Comparison of ENCODE assay signal across 23 cellular contexts in the genomic region with DNA sequence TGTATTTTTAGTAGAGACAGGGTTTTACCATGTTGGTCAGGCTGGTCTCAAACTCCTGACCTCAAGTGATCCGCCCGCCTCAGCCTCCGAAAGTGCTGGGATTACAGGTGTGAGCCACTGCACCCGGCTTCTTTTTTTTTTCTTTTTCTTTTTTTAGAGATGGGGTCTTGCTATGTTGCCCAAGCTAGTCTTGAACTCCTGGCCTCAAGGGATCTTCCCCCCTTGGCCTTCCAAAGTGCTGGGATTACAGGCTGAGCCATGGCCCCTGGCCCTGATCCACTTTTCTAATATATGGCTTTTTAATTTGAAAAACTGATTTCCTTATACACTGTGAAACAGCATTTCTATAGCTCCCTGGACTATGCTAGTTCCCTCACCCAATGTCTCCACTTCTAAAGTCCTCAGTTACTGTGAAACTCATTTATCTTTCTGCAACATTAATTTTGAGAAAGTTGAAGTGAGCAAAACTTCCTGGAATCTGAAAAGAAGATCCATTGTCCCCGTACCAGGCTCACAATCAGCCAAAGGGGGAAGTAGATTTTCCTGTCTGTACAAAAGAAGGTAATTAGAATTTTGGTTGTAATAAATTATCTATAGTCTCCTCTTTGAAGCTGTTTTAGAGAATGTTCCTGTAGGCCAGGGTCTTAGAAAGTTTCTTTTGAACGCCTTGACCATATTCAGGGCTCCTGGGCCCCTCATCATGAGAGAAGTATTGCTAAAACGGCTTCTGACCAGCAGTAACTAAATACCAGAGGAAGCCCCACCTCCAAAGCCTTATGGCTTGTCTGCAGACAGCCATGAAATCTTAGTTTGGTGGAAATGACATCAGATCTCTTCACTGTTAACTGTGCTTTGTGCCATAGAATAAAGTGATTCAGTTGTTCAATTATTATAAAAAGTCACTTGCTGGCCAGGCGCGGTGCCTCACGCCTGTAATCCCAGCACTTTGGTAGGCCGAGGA. TPM values are rescaled to one million over a fixed set of nuclear protein-coding genes. Genes with fewer than 3 reads are reported as not detected.
DNase-seq lines count a peak whose midpoint lies in the region; ATAC-seq, FAIRE-seq and TF ChIP-seq lines count a peak whose summit lies in the region.
"Had no signal": no experiment of that assay in that cellular context is flagged by ENCODE, and none has a peak within 500 bp of the region (broad histone marks: within the 10 kb centered on the region; RNA-seq: fewer than 3 reads in every experiment).

No MANE protein-coding gene starts in this region.

- H3K36me3 Mint-ChIP-seq in Caco-2 (ENCODE audit: insufficient read depth, unreplicated experiment), result no peaks in the 10 kb centered on the region
- H3K36me3 Mint-ChIP-seq in neural crest cell (ENCODE audit: low read depth), result no peaks in the 10 kb centered on the region
- H3K36me3 Mint-ChIP-seq: activated naive CD8-positive, alpha-beta T cell; brain had no signal

- intact Hi-C loops in Caco-2 (cut with micrococcal nuclease; ENCODE audit: unreplicated experiment), result no loop called here
- intact Hi-C loops in K562 (cut with micrococcal nuclease), result no loop called here

- H3K9me3 Mint-ChIP-seq in Caco-2 (ENCODE audit: unreplicated experiment), result no peaks in the 10 kb centered on the region
- H3K9me3 Mint-ChIP-seq in neural crest cell, result no peaks in the 10 kb centered on the region
- H3K9me3 Mint-ChIP-seq: brain had no signal

- no peaks in the 10 kb centered on the region for H3K79me2 ChIP-seq in Loucy (ENCODE audit: insufficient read depth, low read length)
- H3K79me2 ChIP-seq in K562 (ENCODE audit: control insufficient read depth, insufficient read depth, low read length), result no peaks in the 10 kb centered on the region

- H3F3A ChIP-seq in Loucy (ENCODE audit: low read depth), result no peaks in the 10 kb centered on the region

- peak overlapping the region; percentile 27; the same call in 1 of the 3 replicates for H3K27ac ChIP-seq in K562 (ENCODE audit: extremely low read depth, low read depth, low read length)
- H3K27ac ChIP-seq: dorsolateral prefrontal cortex, esophagus squamous epithelium, transverse colon had no signal

- H3K4me2 ChIP-seq in Loucy (ENCODE audit: low read depth, low read length, poor library complexity, severe bottlenecking), result no peak overlapping the region
- H3K4me2 ChIP-seq in K562 (ENCODE audit: insufficient read depth, low read length), result no peak overlapping the region

- H3K4me3 Mint-ChIP-seq in Caco-2 (ENCODE audit: unreplicated experiment), result no peak overlapping the region
- H3K4me3 Mint-ChIP-seq in neural crest cell, result no peak overlapping the region
- H3K4me3 Mint-ChIP-seq: activated CD4-positive, alpha-beta T cell treated with anti-CD3 and anti-CD28 coated beads for 36 hours; activated naive CD8-positive, alpha-beta T cell; B cell had no signal

- ATAC-seq in K562 (no peak), HG02970 (IDR thresholded peaks at IDR 0.05; ENCODE audit: low FRiP score, unreplicated experiment) (no peak)
- ATAC-seq: activated CD4-positive, alpha-beta T cell treated with anti-CD3 and anti-CD28 coated beads for 36 hours; HCT116; mucosa of descending colon had no signal

- H2AFZ ChIP-seq in Loucy (ENCODE audit: low read length) (peak overlapping the region; percentile 85), K562 (ENCODE audit: low read depth, low read length) (peak overlapping the region; percentile 77)

- TF ChIP-seq RAD21 in K562 (CRISPR knock-in tag; conservative IDR thresholded peaks at IDR 0.05 in 1 of 2, IDR thresholded peaks at IDR 0.05 in 1 of 2), result no peak

- H3K27ac Mint-ChIP-seq in Caco-2 (ENCODE audit: unreplicated experiment), result peak overlapping the region; percentile 76
- peak overlapping the region; percentile 84 for H3K27ac Mint-ChIP-seq in neural crest cell (ENCODE audit: unreplicated experiment)
- H3K27ac Mint-ChIP-seq: activated CD4-positive, alpha-beta T cell treated with anti-CD3 and anti-CD28 coated beads for 36 hours; activated naive CD8-positive, alpha-beta T cell; B cell had no signal

- H3K4me3 ChIP-seq in Caco-2 (ENCODE audit: low read depth, low read length) (no peak overlapping the region), Loucy (ENCODE audit: low read length, poor library complexity, severe bottlenecking) (no peak overlapping the region), K562 (no peak overlapping the region)
- H3K4me3 ChIP-seq: dorsolateral prefrontal cortex, esophagus squamous epithelium, mucosa of descending colon, transverse colon had no signal

- no peak for TF ChIP-seq CTCF in Caco-2 (IDR thresholded peaks at IDR 0.05; ENCODE audit: insufficient read depth in 1 of 2, low read depth in 1 of 2, low read length in 1 of 2, severe bottlenecking in 1 of 2, unreplicated experiment in 1 of 2)
- TF ChIP-seq CTCF in Loucy (conservative IDR thresholded peaks at IDR 0.05; ENCODE audit: low read length), result no peak
- no peak for TF ChIP-seq CTCF in K562 (IDR thresholded peaks at IDR 0.05 in 2 of 3, conservative IDR thresholded peaks at IDR 0.05 in 1 of 3; ENCODE audit: insufficient read depth in 2 of 3, low read depth in 1 of 3, low read length in 3 of 3)
- TF ChIP-seq CTCF in neural crest cell (conservative IDR thresholded peaks at IDR 0.05), result no peak

- H3K4me1 Mint-ChIP-seq in Caco-2 (ENCODE audit: low read depth, unreplicated experiment) (peaks cover 32% of the 10 kb centered on the region), neural crest cell (peaks cover 6% of the 10 kb centered on the region)

- no peaks in the 10 kb centered on the region for H4K20me1 ChIP-seq in Loucy (ENCODE audit: insufficient read depth, low read length, poor library complexity, severe bottlenecking)
- no peaks in the 10 kb centered on the region; the same call in 1 of the 2 replicates for H4K20me1 ChIP-seq in K562 (replicated peaks; ENCODE audit: control insufficient read depth, insufficient read depth, low read length)

- no peak for TF ChIP-seq POLR2A in K562 (conservative IDR thresholded peaks at IDR 0.05)

- H3K9me3 ChIP-seq in Caco-2, result no peaks in the 10 kb centered on the region
- H3K9me3 ChIP-seq in Loucy (ENCODE audit: insufficient read depth, low read depth, low read length), result no peaks in the 10 kb centered on the region
- no peaks in the 10 kb centered on the region for H3K9me3 ChIP-seq in K562 (replicated peaks; ENCODE audit: control insufficient read depth, insufficient read depth, low read depth, low read length)
- H3K9me3 ChIP-seq: esophagus squamous epithelium, mucosa of descending colon, transverse colon had no signal

- WGBS in K562 (ENCODE audit: insufficient coverage, low coverage, missing lambda C conversion rate), result 47% methylated on average over 7 of the region's 11 CpGs

- no peak overlapping the region for H3K9ac ChIP-seq in Loucy (ENCODE audit: low read depth, low read length, poor library complexity, severe bottlenecking)
- H3K9ac ChIP-seq in K562 (ENCODE audit: insufficient read depth in 1 of 2, low read depth in 2 of 2, low read length in 2 of 2), result no peak overlapping the region

- CTCF ChIA-PET in Caco-2 (lab: Charles Lee), result no interaction called here
- CTCF ChIA-PET in K562 (lab: Yijun Ruan, JAX; ENCODE audit: low intra/inter-chr PET ratio), result no interaction called here

- H3K9me1 ChIP-seq in K562 (ENCODE audit: control insufficient read depth, insufficient read depth, low read length), result no peaks in the 10 kb centered on the region

- H3K4me1 ChIP-seq in Caco-2 (peaks cover 57% of the 10 kb centered on the region), Loucy (ENCODE audit: insufficient read depth, low read length, poor library complexity, severe bottlenecking) (no peaks in the 10 kb centered on the region), K562 (replicated peaks in 1 of 2; ENCODE audit: control insufficient read depth in 2 of 2, insufficient read depth in 2 of 2, low read length in 2 of 2) (peaks cover 10% of the 10 kb centered on the region in 2 experiments; a peak in 4 of 5 replicates)

- no peaks in the 10 kb centered on the region for H3K27me3 Mint-ChIP-seq in Caco-2 (ENCODE audit: insufficient read depth, unreplicated experiment)
- no peaks in the 10 kb centered on the region for H3K27me3 Mint-ChIP-seq in neural crest cell (ENCODE audit: low read depth)
- H3K27me3 Mint-ChIP-seq: activated CD4-positive, alpha-beta T cell treated with anti-CD3 and anti-CD28 coated beads for 36 hours; activated naive CD8-positive, alpha-beta T cell; B cell; brain had no signal

- H3K9me2 ChIP-seq in Loucy (replicated peaks; ENCODE audit: low read depth, low read length), result no peaks in the 10 kb centered on the region

- BruUV-seq in Caco-2 (replicated peaks; lab: Mats Ljungman, UMichigan) (no TSS peak), K562 (replicated peaks; lab: Mats Ljungman, UMichigan) (no TSS peak)

- in situ Hi-C loops in K562 (cut with MboI), result no loop called here
- in situ Hi-C loops in ACHN (cut with HindIII; ENCODE audit: low pct_ligation_motif_present, low pct_unique_long_range_greater_than_20kb, low sequenced_read_pairs), result no loop called here

- no peaks in the 10 kb centered on the region for H3K36me3 ChIP-seq in Caco-2 (ENCODE audit: control insufficient read depth, insufficient read depth, low read length)
- no peaks in the 10 kb centered on the region for H3K36me3 ChIP-seq in Loucy (ENCODE audit: insufficient read depth, low read length)
- H3K36me3 ChIP-seq in K562 (ENCODE audit: control insufficient read depth, insufficient read depth, low read length), result no peaks in the 10 kb centered on the region
- H3K36me3 ChIP-seq: esophagus squamous epithelium, transverse colon had no signal

- POLR2A ChIA-PET in Caco-2 (lab: Charles Lee) (no interaction called here), K562 (lab: Yijun Ruan, JAX) (interaction anchor here (0.5 to 0.6 kb wide), 2 partner anchors 11 to 92 kb away, joined by 3 read pairs; no protein-coding TSS in a partner anchor)

- H3K27me3 ChIP-seq in Caco-2 (replicated peaks; ENCODE audit: control insufficient read depth, insufficient read depth, low read length) (no peaks in the 10 kb centered on the region), Loucy (ENCODE audit: insufficient read depth, low read length, poor library complexity, severe bottlenecking) (no peaks in the 10 kb centered on the region), K562 (ENCODE audit: control insufficient read depth in 2 of 2, insufficient read depth in 2 of 2, low read length in 2 of 2) (no peaks in the 10 kb centered on the region; a peak in 1 of 5 replicates)
- H3K27me3 ChIP-seq: dorsolateral prefrontal cortex, esophagus squamous epithelium, transverse colon had no signal

- DNase-seq in Caco-2 (no peak), K562 (ENCODE audit: extremely low read depth in 1 of 4, low spot score in 3 of 4) (no peak), neural crest cell (ENCODE audit: low read depth, low spot score) (no peak), iPS-NIHi11 (ENCODE audit: low spot score) (no peak), NCI-H1048 (lab: John Stamatoyannopoulos, UW) (no peak), ACHN (no peak)
- DNase-seq: activated CD4-positive, alpha-beta T cell treated with anti-CD3 and anti-CD28 coated beads for 36 hours; DMS153; esophagus squamous epithelium; glutamatergic neuron; mucosa of descending colon; NCI-H1105 treated with DMSO at 0.1 percent for 48 hours; NCI-H774; T-helper 2 cell; transverse colon had no signal

- no peak for FAIRE-seq in K562 (lab: Jason Lieb, UNC)
- FAIRE-seq: islet of Langerhans had no signal

- no peak for TF ChIP-seq EP300 in K562 (IDR thresholded peaks at IDR 0.05; ENCODE audit: low read length)

RNA-seq across cellular contexts. Expression of gene DEGS1, which starts 34.9 kb away (rescaled TPM):
- total RNA-seq in Caco-2 (2022) (38.8 and 39.2 TPM in 2 replicates), K562 (2014; rRNA removed) (26.5 and 38.1 TPM in 2 replicates), K562 (2014; rRNA removed; fragmentation: Illumina TruSeq; extraction: Trizol) (44.0 and 47.2 TPM in 2 replicates), K562 (2015; rRNA removed; fragmentation: Illumina TruSeq; extraction: Trizol) (37.6 and 38.8 TPM in 2 replicates), K562 (2021) (37.2 and 39.3 TPM in 2 replicates), neural crest cell (40.5 TPM in 2 replicates)
- 73.6 and 117 TPM in 2 replicates for total RNA-seq in K562 (2011; cell fraction: chromatin; rRNA removed; ENCODE audit: low replicate concordance)
- 48.4 and 49.3 TPM in 2 replicates for total RNA-seq in K562 (2011; cell fraction: nucleolus; rRNA removed)
- total RNA-seq in K562 (2011; cell fraction: nucleoplasm; rRNA removed), result 95.9 and 98.1 TPM in 2 replicates
- polyA plus RNA-seq in K562 (2011; rRNA removed) (57.4 and 95.0 TPM in 2 replicates), K562 (2014; fragmentation: Illumina TruSeq; extraction: Trizol) (56.2 and 70.1 TPM in 2 replicates), K562 (2014; fragmentation: Nextera tagmentation; extraction: Ambion mirVana) (10 to 100 TPM; 12.3 to 20.4 TPM), K562 (2014; rRNA removed) (40.2 and 52.1 TPM in 2 replicates)
- 31.6 and 94.3 TPM in 2 replicates for polyA plus RNA-seq in K562 (2011; cell fraction: cytosol; rRNA removed)
- polyA plus RNA-seq in K562 (2011; cell fraction: nucleus; rRNA removed), result 11.6 and 17.6 TPM in 2 replicates
- polyA plus RNA-seq in K562 (2012), result 29.1 and 38.0 TPM in 2 replicates
- 34.0 and 34.5 TPM in 2 replicates for polyA minus RNA-seq in K562 (2011; rRNA and poly(A)+ RNA removed)
- polyA minus RNA-seq in K562 (2011; cell fraction: cytosol; rRNA and poly(A)+ RNA removed), result 12.3 and 15.7 TPM in 2 replicates
- polyA minus RNA-seq in K562 (2011; cell fraction: nucleus; rRNA and poly(A)+ RNA removed), result 7.4 and 13.0 TPM in 2 replicates
